ENCODE assay signal across 17 cellular contexts in the genomic region with DNA sequence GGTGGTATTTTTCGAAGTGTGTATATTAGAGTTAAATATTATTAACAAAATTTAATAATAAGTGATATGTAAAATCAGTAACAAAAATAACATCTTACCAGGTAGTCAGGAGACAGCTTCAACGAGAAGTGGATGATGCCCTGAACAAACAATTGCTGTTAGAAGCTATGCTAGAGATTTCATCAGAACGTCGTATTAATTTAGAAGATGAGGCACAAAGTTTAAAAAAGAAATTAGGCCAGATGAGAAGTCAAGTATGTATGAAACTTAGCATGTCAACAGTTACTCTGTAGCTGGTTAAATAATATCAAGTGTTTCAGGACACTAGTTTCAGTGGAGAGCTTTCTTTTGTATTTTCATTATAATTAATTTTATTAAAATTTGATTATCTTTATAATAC. TPM values are rescaled to one million over a fixed set of nuclear protein-coding genes. Genes with fewer than 3 reads are reported as not detected.
"Had no signal": no experiment of that assay in that cellular context is flagged by ENCODE, and none has a peak within 500 bp of the region (broad histone marks: within the 10 kb centered on the region; RNA-seq: fewer than 3 reads in every experiment).

No MANE protein-coding gene starts in this region.

RNA-seq across cellular contexts. Expression of a gene that starts 34.0 kb away (rescaled TPM):
- total RNA-seq: activated naive CD4-positive, alpha-beta T cell treated with anti-CD3 and anti-CD28 coated beads for 36 hours; activated naive CD4-positive, alpha-beta T cell treated with anti-CD3 and anti-CD28 coated beads, Interleukin-2, amount 50 U/mL, for 72 hours; activated naive CD8-positive, alpha-beta T cell treated with anti-CD3 and anti-CD28 coated beads for 36 hours; activated naive CD8-positive, alpha-beta T cell treated with anti-CD3 and anti-CD28 coated beads, Interleukin-2, amount 10 ng/mL, durations not matched to agents 7 days and 5 days; activated T-cell treated with anti-CD3 and anti-CD28 coated beads, Interleukin-2, amount 50 U/mL, for 4 hours; activated T-cell treated with anti-CD3 and anti-CD28 coated beads, Interleukin-2, amount 50 U/mL, for 72 hours; activated T-helper 1 cell treated with anti-CD3 and anti-CD28 coated beads, Interleukin-12 subunit alpha, Interleukin-12 subunit beta, Interleukin-2, Interleukin-4 antibody, amounts not matched to agents 30 ng/mL and 10 ng/mL and 1 ng/mL, durations not matched to agents 14 hours and 24 hours and 36 hours; activated T-helper 17 cell treated with anti-CD3 and anti-CD28 coated beads, Interleukin-2, amount 50 U/mL, for 72 hours; activated T-helper 2 cell treated with anti-CD3 and anti-CD28 coated beads, Interferon-gamma antibody, Interleukin-2, Interleukin-4, amounts not matched to agents 10 μg/mL and 5 μg/mL and 100 μg/mL, durations not matched to agents 14 hours and 24 hours and 36 hours; adrenal gland; aorta; ascending aorta; astrocyte; breast epithelium; cardiac muscle cell; cardiac septum; chondrocyte had no signal
- polyA plus RNA-seq: adrenal gland, aorta, cardiac muscle cell had no signal
